Comparison of ENCODE assay signal across 1 cellular context in the genomic region with DNA sequence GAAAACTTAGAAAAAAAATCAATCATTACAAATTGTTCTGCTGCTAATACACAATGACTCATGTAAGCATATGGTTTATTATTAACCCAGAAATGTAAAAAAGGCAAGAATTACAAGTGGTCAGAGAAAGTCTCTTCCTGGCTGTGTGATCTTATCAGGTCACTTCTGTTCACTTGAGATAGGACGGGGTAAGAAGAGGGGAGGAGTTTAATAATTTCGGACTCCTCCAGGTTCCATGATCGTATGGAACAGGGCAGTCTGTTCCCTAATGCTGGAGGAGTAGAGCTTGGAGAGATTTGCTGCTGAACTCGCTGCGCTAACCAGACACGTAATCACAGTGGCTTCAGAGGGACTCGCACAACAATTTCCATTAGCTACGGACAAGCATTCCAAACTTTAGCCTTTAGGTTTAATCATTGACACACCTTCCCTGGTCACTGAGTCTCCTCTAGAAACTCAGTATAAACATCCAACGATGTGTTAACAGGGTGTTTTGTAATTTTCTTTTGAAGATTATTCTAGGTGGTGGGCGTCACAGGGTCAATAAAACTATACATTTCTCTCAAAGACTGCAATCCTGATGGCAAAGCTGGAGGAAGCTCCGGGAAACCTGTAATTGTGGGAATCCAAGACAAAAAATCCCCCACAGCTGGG.
TF ChIP-seq lines count a peak whose summit lies in the region.

No MANE protein-coding gene starts in this region.

TF ChIP-seq in GM12878, 131 proteins besides CTCF, POLR2A, EP300 and RAD21 (continued from another document):
- TF ChIP-seq CEBPB (IDR thresholded peaks at IDR 0.05; ENCODE audit: borderline replicate concordance in 1 of 2, low read depth in 2 of 2, low read length in 2 of 2) (no peak), POLR2AphosphoS5 (IDR thresholded peaks at IDR 0.05; ENCODE audit: low read length) (peak; percentile 64), SREBF2 (IDR thresholded peaks at IDR 0.05; ENCODE audit: low read length) (no peak), GATAD2B (conservative IDR thresholded peaks at IDR 0.05; ENCODE audit: low read depth) (0 out of 2 replicates have a peak, but pooled peaks have one; percentile 40)
TF ChIP-seq in GM12878: peak in this region for 11.
